In the genomic region with DNA sequence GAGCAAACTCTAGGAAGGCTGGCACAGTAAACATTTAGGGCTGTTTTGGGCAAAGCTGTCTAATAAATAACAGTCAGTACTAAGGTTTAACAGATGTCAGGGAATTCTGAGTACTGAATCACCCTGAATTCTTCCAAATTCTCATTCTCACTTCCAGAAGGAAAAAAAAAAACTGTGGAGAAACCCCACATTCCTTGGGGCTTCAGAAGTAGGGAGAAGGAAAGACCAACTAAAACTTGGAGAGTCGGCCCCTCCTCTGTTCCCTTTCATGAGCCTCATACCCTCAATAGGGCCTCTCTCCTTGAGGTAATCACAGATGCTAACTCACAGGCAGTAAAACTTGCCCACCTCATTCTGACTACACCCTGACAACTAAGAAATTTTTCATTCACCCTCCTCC, we compare ENCODE assay signal across 32 cellular contexts.
DNase-seq lines count a peak whose midpoint lies in the region; ATAC-seq and TF ChIP-seq lines count a peak whose summit lies in the region.
"Had no signal": no experiment of that assay in that cellular context is flagged by ENCODE, and none has a peak within 500 bp of the region (broad histone marks: within the 10 kb centered on the region; RNA-seq: fewer than 3 reads in every experiment).

No MANE protein-coding gene starts in this region.

- intact Hi-C loops in spleen (cut with DNase I; ENCODE audit: low total_unique reads), result no loop called here
- intact Hi-C loops in activated CD4-positive, alpha-beta T cell treated with anti-CD3 and anti-CD28 coated beads for 36 hours (cut with DNase I, micrococcal nuclease), result loop anchor here in 1 of 2 experiments (10.0 kb wide), 1 partner anchor 200 kb away; no protein-coding TSS in a partner anchor

- no peak overlapping the region for H2AFZ ChIP-seq in neural progenitor cell (replicated peaks)

- no peaks in the 10 kb centered on the region for H3F3A ChIP-seq in neural progenitor cell (ENCODE audit: low read depth)

- TF ChIP-seq CTCF in neural progenitor cell (IDR thresholded peaks at IDR 0.05) (no peak), spleen (IDR thresholded peaks at IDR 0.05 in 8 of 11, conservative IDR thresholded peaks at IDR 0.05 in 3 of 11) (no peak)

- no peak for ATAC-seq in HG03159 (IDR thresholded peaks at IDR 0.05; ENCODE audit: unreplicated experiment)
- ATAC-seq in activated CD4-positive, alpha-beta T cell treated with anti-CD3 and anti-CD28 coated beads for 36 hours, result no peak
- ATAC-seq: activated CD8-positive, alpha-beta T cell treated with anti-CD3 and anti-CD28 coated beads for 36 hours; HepG2; sciatic nerve; stimulated activated naive B cell treated with anti-CD40 and anti-IgM and Interleukin-4, amounts not matched to agents 10 μg/mL and 1 μg/mL and 100 μg/mL, for 72 hours; upper lobe of right lung had no signal

- H3K4me2 ChIP-seq in neural progenitor cell, result peak overlapping the region; percentile 16

- no peak overlapping the region for H3K27ac Mint-ChIP-seq in neural progenitor cell
- no peak overlapping the region for H3K27ac Mint-ChIP-seq in activated CD4-positive, alpha-beta T cell treated with anti-CD3 and anti-CD28 coated beads for 36 hours
- H3K27ac Mint-ChIP-seq: activated CD8-positive, alpha-beta T cell treated with anti-CD3 and anti-CD28 coated beads for 36 hours; activated naive CD8-positive, alpha-beta T cell treated with anti-CD3 and anti-CD28 coated beads for 36 hours; CD4-positive, alpha-beta memory T cell; stimulated activated naive B cell treated with anti-CD40 and anti-IgM and Interleukin-4, amounts not matched to agents 10 μg/mL and 1 μg/mL and 100 μg/mL, for 72 hours had no signal

- H3K36me3 Mint-ChIP-seq in neural progenitor cell, result no peaks in the 10 kb centered on the region
- no peaks in the 10 kb centered on the region for H3K36me3 Mint-ChIP-seq in activated CD4-positive, alpha-beta T cell treated with anti-CD3 and anti-CD28 coated beads for 36 hours (ENCODE audit: low read depth)
- H3K36me3 Mint-ChIP-seq: activated naive CD8-positive, alpha-beta T cell treated with anti-CD3 and anti-CD28 coated beads for 36 hours; CD4-positive, alpha-beta memory T cell; stimulated activated naive B cell treated with anti-CD40 and anti-IgM and Interleukin-4, amounts not matched to agents 10 μg/mL and 1 μg/mL and 100 μg/mL, for 72 hours had no signal

- no peaks in the 10 kb centered on the region for H3K27me3 Mint-ChIP-seq in neural progenitor cell (ENCODE audit: insufficient read depth, low read depth)
- peaks cover 19% of the 10 kb centered on the region for H3K27me3 Mint-ChIP-seq in activated CD4-positive, alpha-beta T cell treated with anti-CD3 and anti-CD28 coated beads for 36 hours

- H3K36me3 ChIP-seq in neural progenitor cell (no peaks in the 10 kb centered on the region), spleen (no peaks in the 10 kb centered on the region)
- H3K36me3 ChIP-seq: ascending aorta, HAP-1, lower lobe of right lung, suprapubic skin, upper lobe of right lung had no signal

- POLR2A ChIA-PET in activated CD4-positive, alpha-beta T cell treated with anti-CD3 and anti-CD28 coated beads for 36 hours (lab: Charles Lee), result no interaction called here

- CTCF ChIA-PET in activated CD4-positive, alpha-beta T cell treated with anti-CD3 and anti-CD28 coated beads for 36 hours (lab: Charles Lee), result no interaction called here

- H3K9me3 Mint-ChIP-seq in neural progenitor cell, result no peaks in the 10 kb centered on the region
- H3K9me3 Mint-ChIP-seq in activated CD4-positive, alpha-beta T cell treated with anti-CD3 and anti-CD28 coated beads for 36 hours (ENCODE audit: low read depth), result no peaks in the 10 kb centered on the region
- H3K9me3 Mint-ChIP-seq: activated CD8-positive, alpha-beta T cell treated with anti-CD3 and anti-CD28 coated beads for 36 hours; activated naive CD8-positive, alpha-beta T cell treated with anti-CD3 and anti-CD28 coated beads for 36 hours had no signal

- H3K4me3 Mint-ChIP-seq in neural progenitor cell, result no peak overlapping the region
- no peak overlapping the region for H3K4me3 Mint-ChIP-seq in activated CD4-positive, alpha-beta T cell treated with anti-CD3 and anti-CD28 coated beads for 36 hours
- H3K4me3 Mint-ChIP-seq: activated CD8-positive, alpha-beta T cell treated with anti-CD3 and anti-CD28 coated beads for 36 hours; activated naive CD8-positive, alpha-beta T cell treated with anti-CD3 and anti-CD28 coated beads for 36 hours; CD4-positive, alpha-beta memory T cell; stimulated activated naive B cell treated with anti-CD40 and anti-IgM and Interleukin-4, amounts not matched to agents 10 μg/mL and 1 μg/mL and 100 μg/mL, for 72 hours had no signal

- no peak for TF ChIP-seq POLR2A in spleen (IDR thresholded peaks at IDR 0.05)

- no peaks in the 10 kb centered on the region for H3K27me3 ChIP-seq in neural progenitor cell
- H3K27me3 ChIP-seq in spleen (replicated peaks in 1 of 7), result no peaks in the 10 kb centered on the region
- H3K27me3 ChIP-seq: ascending aorta, suprapubic skin, upper lobe of right lung had no signal

- peaks cover 13% of the 10 kb centered on the region for H3K4me1 Mint-ChIP-seq in neural progenitor cell
- peaks cover 8% of the 10 kb centered on the region for H3K4me1 Mint-ChIP-seq in activated CD4-positive, alpha-beta T cell treated with anti-CD3 and anti-CD28 coated beads for 36 hours

- peaks cover 23% of the 10 kb centered on the region for H3K4me1 ChIP-seq in neural progenitor cell
- H3K4me1 ChIP-seq in spleen, result no peaks in the 10 kb centered on the region
- H3K4me1 ChIP-seq: ascending aorta, HAP-1, lower lobe of right lung, suprapubic skin, upper lobe of right lung had no signal

- H3K9me3 ChIP-seq in neural progenitor cell (ENCODE audit: low read depth), result no peaks in the 10 kb centered on the region
- no peaks in the 10 kb centered on the region for H3K9me3 ChIP-seq in spleen
- H3K9me3 ChIP-seq: ascending aorta, HAP-1, lower lobe of right lung, suprapubic skin, upper lobe of right lung had no signal

- H3K4me3 ChIP-seq in neural progenitor cell (no peak overlapping the region), spleen (no peak overlapping the region)
- H3K4me3 ChIP-seq: ascending aorta, HAP-1, lower lobe of right lung, suprapubic skin, upper lobe of right lung had no signal

- no peaks in the 10 kb centered on the region for H3K79me2 ChIP-seq in neural progenitor cell (ENCODE audit: low read depth)

- H4K20me1 ChIP-seq in neural progenitor cell (ENCODE audit: low read depth), result no peaks in the 10 kb centered on the region

- no peak overlapping the region for H3K9ac ChIP-seq in neural progenitor cell

- 0 to 89% (median 48%) methylated on average over 1 of the region's 1 CpG for WGBS in spleen, 5 donors

- DNase-seq in AG20443 (ENCODE audit: low spot score) (peak; percentile 24), HT-29 (ENCODE audit: low spot score) (peak; percentile 42), fibroblast of gingiva (ENCODE audit: low read depth) (peak; percentile 8), neural progenitor cell (ENCODE audit: low spot score) (peak; percentile 10), spleen (no peak), germinal center (ENCODE audit: low spot score) (no peak)
- DNase-seq in activated CD4-positive, alpha-beta T cell treated with anti-CD3 and anti-CD28 coated beads for 36 hours, result no peak
- DNase-seq: activated CD4-positive, alpha-beta T cell treated with anti-CD3 and anti-CD28 coated beads for 1 hour; activated CD8-positive, alpha-beta T cell treated with anti-CD3 and anti-CD28 coated beads for 36 hours; activated naive CD8-positive, alpha-beta T cell treated with anti-CD3 and anti-CD28 coated beads for 36 hours; CD4-positive, alpha-beta memory T cell; central memory CD4-positive, alpha-beta T cell; DMS 273 treated with DMSO at 0.1 percent for 48 hours; GDM1; glutamatergic neuron; Karpas-422; kidney; lower lobe of right lung; MV-4-11; NCI-H1436 treated with DMSO at 0.1 percent for 48 hours; NCI-H2107; NCI-H446 treated with DMSO at 0.1 percent for 48 hours; RPMI8226; stimulated activated CD4-positive, alpha-beta T cell treated with anti-CD3 and anti-CD28 coated beads, Interleukin-4, amount 100 ng/mL, for 4 hours; stimulated activated naive B cell treated with anti-CD40 and anti-IgM and Interleukin-4, amounts not matched to agents 10 μg/mL and 1 μg/mL and 100 μg/mL, for 72 hours; upper lobe of right lung had no signal

- no peak overlapping the region for H3K27ac ChIP-seq in neural progenitor cell
- H3K27ac ChIP-seq in spleen, result no peak overlapping the region
- H3K27ac ChIP-seq: ascending aorta, lower lobe of right lung, suprapubic skin, upper lobe of right lung had no signal

Comparison
In these comparisons a context has a peak if more than half of its experiments do, and no peak if none do; other contexts are left out.
1. DNase-seq: peak in AG20443 (single experiment), HT-29 (single experiment), fibroblast of gingiva (single experiment) and neural progenitor cell (single experiment); none in spleen (single experiment), germinal center (single experiment) and activated CD4-positive, alpha-beta T cell treated with anti-CD3 and anti-CD28 coated beads for 36 hours (single experiment).